Comparison of ENCODE assay signal across 13 cellular contexts in genomic region chr2:238024986-238025385, GRCh38. TPM values are rescaled to one million over a fixed set of nuclear protein-coding genes. Genes with fewer than 3 reads are reported as not detected.
DNase-seq lines count a peak whose midpoint lies in the region; ATAC-seq and TF ChIP-seq lines count a peak whose summit lies in the region.
"Had no signal": no experiment of that assay in that cellular context is flagged by ENCODE, and none has a peak within 500 bp of the region (broad histone marks: within the 10 kb centered on the region; RNA-seq: fewer than 3 reads in every experiment).

No MANE protein-coding gene starts in this region.

- TF ChIP-seq POLR2A in heart left ventricle (IDR thresholded peaks at IDR 0.05) = no peak

- intact Hi-C loops in heart left ventricle (cut with DNase I) = no loop called here

- WGBS in GM23248 (ENCODE audit: low coverage in 1 of 2, low lambda C conversion rate in 2 of 2, missing lambda C conversion rate in 2 of 2), 2 experiments = 83 to 84% methylated on average over 8 of the region's 8 CpGs
- 80 to 95% (median 89%) methylated on average over 8 of the region's 8 CpGs for WGBS in heart left ventricle, 4 donors

- no peak overlapping the region for H3K4me3 Mint-ChIP-seq in T-helper 1 cell treated with Interleukin-12 subunit alpha and Interleukin-12 subunit beta and Interleukin-4 antibody, amounts not matched to agents 30 μg/mL and 1 μg/mL, for 36 hours

- in situ Hi-C loops in GM23248 (cut with MboI) = no loop called here

- H4K20me1 ChIP-seq in GM23248 (ENCODE audit: insufficient read depth) = no peaks in the 10 kb centered on the region

- H3K27ac Mint-ChIP-seq in T-helper 1 cell treated with Interleukin-12 subunit alpha and Interleukin-12 subunit beta and Interleukin-4 antibody, amounts not matched to agents 30 μg/mL and 1 μg/mL, for 36 hours = peak overlapping the region; percentile 39

- H2AFZ ChIP-seq in GM23248 = no peak overlapping the region

- H3K79me2 ChIP-seq in GM23248 (ENCODE audit: insufficient read depth) = peaks cover 6% of the 10 kb centered on the region; the same call in 1 of the 2 replicates

- DNase-seq in GM23248 (peak; percentile 62), epithelial cell of esophagus (ENCODE audit: low read depth) (peak; percentile 93), heart left ventricle (no peak), NCI-H2081 (lab: John Stamatoyannopoulos, UW) (no peak)
- peak; percentile 32 to 37 for DNase-seq in stimulated activated CD4-positive, alpha-beta T cell treated with anti-CD3 and anti-CD28 coated beads, Interleukin-2, amount 100 ng/mL, for 24 hours
- DNase-seq: Caco-2; effector memory CD4-positive, alpha-beta T cell; H7; NCI-H2029 treated with DMSO at 0.1 percent for 48 hours had no signal

- H3K4me1 ChIP-seq in GM23248 (ENCODE audit: insufficient read depth) (peaks cover 4% of the 10 kb centered on the region), heart left ventricle (peaks cover 0 to 7% (median 0%) of the 10 kb centered on the region in 12 donors)
- H3K4me1 ChIP-seq: Caco-2 had no signal

- H3K9me2 ChIP-seq in GM23248 (ENCODE audit: insufficient read depth) = no peaks in the 10 kb centered on the region

- H3K4me3 ChIP-seq in GM23248 = no peak overlapping the region
- H3K4me3 ChIP-seq in epithelial cell of esophagus (ENCODE audit: low read length) = no peak overlapping the region
- H3K4me3 ChIP-seq in heart left ventricle = no peak overlapping the region

- no peak overlapping the region for H3K9ac ChIP-seq in GM23248

- peaks cover 27% of the 10 kb centered on the region for H3K36me3 Mint-ChIP-seq in T-helper 1 cell treated with Interleukin-12 subunit alpha and Interleukin-12 subunit beta and Interleukin-4 antibody, amounts not matched to agents 30 μg/mL and 1 μg/mL, for 36 hours (ENCODE audit: low read depth)

- H3K4me1 Mint-ChIP-seq in T-helper 1 cell treated with Interleukin-12 subunit alpha and Interleukin-12 subunit beta and Interleukin-4 antibody, amounts not matched to agents 30 μg/mL and 1 μg/mL, for 36 hours (ENCODE audit: low read depth) = peaks cover 16% of the 10 kb centered on the region

- no peaks in the 10 kb centered on the region for H3K9me3 ChIP-seq in GM23248 (ENCODE audit: low read depth)
- H3K9me3 ChIP-seq in heart left ventricle = no peaks in the 10 kb centered on the region
- H3K9me3 ChIP-seq: Caco-2, neutrophil had no signal

- H3K27me3 ChIP-seq in GM23248 (replicated peaks; ENCODE audit: insufficient read depth) = no peaks in the 10 kb centered on the region
- no peaks in the 10 kb centered on the region for H3K27me3 ChIP-seq in heart left ventricle
- H3K27me3 ChIP-seq: neutrophil had no signal

- no peaks in the 10 kb centered on the region; the same call in 1 of the 2 replicates for H3F3A ChIP-seq in GM23248 (ENCODE audit: insufficient read depth)

- H3K36me3 ChIP-seq in GM23248 (ENCODE audit: low read depth) (0 out of 2 replicates have a peak, but pooled peaks cover 6% of the 10 kb centered on the region), heart left ventricle (peaks cover 0 to 56% (median 38%) of the 10 kb centered on the region in 9 donors)

- H3K9me3 Mint-ChIP-seq in T-helper 1 cell treated with Interleukin-12 subunit alpha and Interleukin-12 subunit beta and Interleukin-4 antibody, amounts not matched to agents 30 μg/mL and 1 μg/mL, for 36 hours = no peaks in the 10 kb centered on the region

- no peak overlapping the region for H3K4me2 ChIP-seq in GM23248 (ENCODE audit: unreplicated experiment)

- no peak overlapping the region for H3K27ac ChIP-seq in GM23248
- no peak overlapping the region for H3K27ac ChIP-seq in heart left ventricle
- H3K27ac ChIP-seq: neutrophil had no signal

- no peak for ATAC-seq in HG03159 (IDR thresholded peaks at IDR 0.05; ENCODE audit: unreplicated experiment)
- ATAC-seq in HG03432 (IDR thresholded peaks at IDR 0.05; ENCODE audit: unreplicated experiment) = no peak
- ATAC-seq in heart left ventricle = no peak

- TF ChIP-seq CTCF in epithelial cell of esophagus (IDR thresholded peaks at IDR 0.05; ENCODE audit: insufficient read depth, low read depth, low read length, missing control alignments) (peak; percentile 11), heart left ventricle (IDR thresholded peaks at IDR 0.05) (no peak)

- H3K27me3 Mint-ChIP-seq in T-helper 1 cell treated with Interleukin-12 subunit alpha and Interleukin-12 subunit beta and Interleukin-4 antibody, amounts not matched to agents 30 μg/mL and 1 μg/mL, for 36 hours (ENCODE audit: low read depth) = no peaks in the 10 kb centered on the region

RNA-seq across cellular contexts. Expression of gene SCLY, which starts 35.8 kb away (rescaled TPM):
- 12.5 and 14.8 TPM in 2 replicates for total RNA-seq in GM23248 (2014; rRNA removed; shearing (Covaris generic))
- polyA plus RNA-seq in GM23248 (2016; fragmentation: Nextera tagmentation; extraction: Ambion mirVana) (7.4 and 10.3 TPM in 2 replicates), heart left ventricle (10 to 100 TPM in 1 of 2 donors, 1 to 10 TPM in 1; 6.9 to 21.2 TPM)
- total RNA-seq in heart left ventricle = 10 to 100 TPM in 6 of 9 donors, 1 to 10 TPM in 3; 8.1 to 14.3 (median 10.6) TPM

RNA-seq across cellular contexts. Expression of gene UBE2F, which starts 58.2 kb away (rescaled TPM):
- total RNA-seq in GM23248 (2014; rRNA removed; shearing (Covaris generic)) = 61.5 and 88.7 TPM in 2 replicates
- polyA plus RNA-seq in GM23248 (2016; fragmentation: Nextera tagmentation; extraction: Ambion mirVana) (121 and 129 TPM in 2 replicates), heart left ventricle (10 to 100 TPM; 56.4 to 83.4 TPM)
- 10 to 100 TPM; 54.2 to 73.8 (median 60.6) TPM for total RNA-seq in heart left ventricle

Comparison
In these comparisons a context has a peak if more than half of its experiments do, and no peak if none do; other contexts are left out.
1. DNase-seq: peak in GM23248 (single experiment), epithelial cell of esophagus (single experiment) and stimulated activated CD4-positive, alpha-beta T cell treated with anti-CD3 and anti-CD28 coated beads, Interleukin-2, amount 100 ng/mL, for 24 hours (2 of 2); none in heart left ventricle (0 of 5) and NCI-H2081 (0 of 2).